Comparison of ENCODE assay signal across 1 cellular context in genomic region chr13:97491452-97491851, GRCh38.
TF ChIP-seq lines count a peak whose summit lies in the region.

No MANE protein-coding gene starts in this region.

TF ChIP-seq in HepG2, 621 proteins besides CTCF, POLR2A, EP300 and RAD21 (continued from another document):
- TF ChIP-seq, protein P1, sequence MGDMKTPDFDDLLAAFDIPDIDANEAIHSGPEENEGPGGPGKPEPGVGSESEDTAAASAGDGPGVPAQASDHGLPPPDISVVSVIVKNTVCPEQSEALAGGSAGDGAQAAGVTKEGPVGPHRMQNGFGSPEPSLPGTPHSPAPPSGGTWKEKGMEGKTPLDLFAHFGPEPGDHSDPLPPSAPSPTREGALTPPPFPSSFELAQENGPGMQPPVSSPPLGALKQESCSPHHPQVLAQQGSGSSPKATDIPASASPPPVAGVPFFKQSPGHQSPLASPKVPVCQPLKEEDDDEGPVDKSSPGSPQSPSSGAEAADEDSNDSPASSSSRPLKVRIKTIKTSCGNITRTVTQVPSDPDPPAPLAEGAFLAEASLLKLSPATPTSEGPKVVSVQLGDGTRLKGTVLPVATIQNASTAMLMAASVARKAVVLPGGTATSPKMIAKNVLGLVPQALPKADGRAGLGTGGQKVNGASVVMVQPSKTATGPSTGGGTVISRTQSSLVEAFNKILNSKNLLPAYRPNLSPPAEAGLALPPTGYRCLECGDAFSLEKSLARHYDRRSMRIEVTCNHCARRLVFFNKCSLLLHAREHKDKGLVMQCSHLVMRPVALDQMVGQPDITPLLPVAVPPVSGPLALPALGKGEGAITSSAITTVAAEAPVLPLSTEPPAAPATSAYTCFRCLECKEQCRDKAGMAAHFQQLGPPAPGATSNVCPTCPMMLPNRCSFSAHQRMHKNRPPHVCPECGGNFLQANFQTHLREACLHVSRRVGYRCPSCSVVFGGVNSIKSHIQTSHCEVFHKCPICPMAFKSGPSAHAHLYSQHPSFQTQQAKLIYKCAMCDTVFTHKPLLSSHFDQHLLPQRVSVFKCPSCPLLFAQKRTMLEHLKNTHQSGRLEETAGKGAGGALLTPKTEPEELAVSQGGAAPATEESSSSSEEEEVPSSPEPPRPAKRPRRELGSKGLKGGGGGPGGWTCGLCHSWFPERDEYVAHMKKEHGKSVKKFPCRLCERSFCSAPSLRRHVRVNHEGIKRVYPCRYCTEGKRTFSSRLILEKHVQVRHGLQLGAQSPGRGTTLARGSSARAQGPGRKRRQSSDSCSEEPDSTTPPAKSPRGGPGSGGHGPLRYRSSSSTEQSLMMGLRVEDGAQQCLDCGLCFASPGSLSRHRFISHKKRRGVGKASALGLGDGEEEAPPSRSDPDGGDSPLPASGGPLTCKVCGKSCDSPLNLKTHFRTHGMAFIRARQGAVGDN (CRISPR knock-in tag; IDR thresholded peaks at IDR 0.05): no peak
- TF ChIP-seq, protein P2, sequence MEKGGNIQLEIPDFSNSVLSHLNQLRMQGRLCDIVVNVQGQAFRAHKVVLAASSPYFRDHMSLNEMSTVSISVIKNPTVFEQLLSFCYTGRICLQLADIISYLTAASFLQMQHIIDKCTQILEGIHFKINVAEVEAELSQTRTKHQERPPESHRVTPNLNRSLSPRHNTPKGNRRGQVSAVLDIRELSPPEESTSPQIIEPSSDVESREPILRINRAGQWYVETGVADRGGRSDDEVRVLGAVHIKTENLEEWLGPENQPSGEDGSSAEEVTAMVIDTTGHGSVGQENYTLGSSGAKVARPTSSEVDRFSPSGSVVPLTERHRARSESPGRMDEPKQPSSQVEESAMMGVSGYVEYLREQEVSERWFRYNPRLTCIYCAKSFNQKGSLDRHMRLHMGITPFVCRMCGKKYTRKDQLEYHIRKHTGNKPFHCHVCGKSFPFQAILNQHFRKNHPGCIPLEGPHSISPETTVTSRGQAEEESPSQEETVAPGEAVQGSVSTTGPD (CRISPR knock-in tag; IDR thresholded peaks at IDR 0.05): no peak
- peak; percentile 99 for TF ChIP-seq ESRRA (CRISPR knock-in tag; IDR thresholded peaks at IDR 0.05; ENCODE audit: low read depth)
- TF ChIP-seq ZNF205 (CRISPR knock-in tag; IDR thresholded peaks at IDR 0.05): peak; percentile 74; the same call in 1 of the 2 replicates
